ENCODE assay signal across 9 cellular contexts in genomic region chr4:159946983-159947645, GRCh38.
DNase-seq lines count a peak whose midpoint lies in the region; ATAC-seq and TF ChIP-seq lines count a peak whose summit lies in the region.
"Had no signal": no experiment of that assay in that cellular context is flagged by ENCODE, and none has a peak within 500 bp of the region (broad histone marks: within the 10 kb centered on the region; RNA-seq: fewer than 3 reads in every experiment).

No MANE protein-coding gene starts in this region.

- ATAC-seq in Right ventricle myocardium inferior = no peak
- peak; percentile 67 for ATAC-seq in HG03175 (IDR thresholded peaks at IDR 0.05; ENCODE audit: unreplicated experiment)
- no peak for ATAC-seq in stimulated activated naive B cell treated with anti-CD40 and anti-IgM and Interleukin-4, amounts not matched to agents 10 μg/mL and 1 μg/mL and 100 μg/mL, for 72 hours (replicated peaks)

- peaks cover 3% of the 10 kb centered on the region for H3K9me3 Mint-ChIP-seq in nephron
- H3K9me3 Mint-ChIP-seq in stimulated activated naive B cell treated with anti-CD40 and anti-IgM and Interleukin-4, amounts not matched to agents 10 μg/mL and 1 μg/mL and 100 μg/mL, for 72 hours = no peaks in the 10 kb centered on the region
- H3K9me3 Mint-ChIP-seq: dendritic cell treated with granulocyte-macrophage colony-stimulating factor and Interleukin-4, amounts not matched to agents 40 ng/mL and 50 ng/mL, for 4 days had no signal

- H3K4me3 ChIP-seq in right atrium auricular region (no peak overlapping the region), uterus (no peak overlapping the region)

- H3K4me3 Mint-ChIP-seq in nephron = no peak overlapping the region
- H3K4me3 Mint-ChIP-seq in stimulated activated naive B cell treated with anti-CD40 and anti-IgM and Interleukin-4, amounts not matched to agents 10 μg/mL and 1 μg/mL and 100 μg/mL, for 72 hours = no peak overlapping the region
- H3K4me3 Mint-ChIP-seq: dendritic cell treated with granulocyte-macrophage colony-stimulating factor and Interleukin-4, amounts not matched to agents 40 ng/mL and 50 ng/mL, for 4 days had no signal

- H3K9me3 ChIP-seq in right atrium auricular region (no peaks in the 10 kb centered on the region), uterus (no peaks in the 10 kb centered on the region)

- DNase-seq in right atrium auricular region (ENCODE audit: low spot score) (no peak), Right ventricle myocardium inferior (ENCODE audit: missing footprints) (no peak), NCI-H82 (lab: John Stamatoyannopoulos, UW) (peak; percentile 79), dermis microvascular lymphatic vessel endothelial cell (ENCODE audit: low read depth in 2 of 2) (peak; percentile 21 to 54), uterus (no peak)
- DNase-seq in stimulated activated naive B cell treated with anti-CD40 and anti-IgM and Interleukin-4, amounts not matched to agents 10 μg/mL and 1 μg/mL and 100 μg/mL, for 72 hours = no peak

- no peak for TF ChIP-seq POLR2A in uterus (IDR thresholded peaks at IDR 0.05)

- no peak overlapping the region for H3K27ac ChIP-seq in right atrium auricular region
- H3K27ac ChIP-seq in uterus = no peak overlapping the region

- H3K4me1 ChIP-seq in right atrium auricular region (no peaks in the 10 kb centered on the region), uterus (no peaks in the 10 kb centered on the region)

- intact Hi-C loops in Right ventricle myocardium inferior (cut with DNase I) = no loop called here
- intact Hi-C loops in uterus (cut with DNase I; ENCODE audit: low total_unique reads) = no loop called here

- H3K27me3 ChIP-seq in right atrium auricular region = no peaks in the 10 kb centered on the region
- H3K27me3 ChIP-seq in uterus = no peaks in the 10 kb centered on the region

- peak overlapping the region; percentile 6 to 33 (median 12) for H3K27ac Mint-ChIP-seq in nephron
- H3K27ac Mint-ChIP-seq in stimulated activated naive B cell treated with anti-CD40 and anti-IgM and Interleukin-4, amounts not matched to agents 10 μg/mL and 1 μg/mL and 100 μg/mL, for 72 hours = no peak overlapping the region
- H3K27ac Mint-ChIP-seq: dendritic cell treated with granulocyte-macrophage colony-stimulating factor and Interleukin-4, amounts not matched to agents 40 ng/mL and 50 ng/mL, for 4 days had no signal

- H3K36me3 Mint-ChIP-seq in nephron (ENCODE audit: low read depth) = no peaks in the 10 kb centered on the region
- H3K36me3 Mint-ChIP-seq in stimulated activated naive B cell treated with anti-CD40 and anti-IgM and Interleukin-4, amounts not matched to agents 10 μg/mL and 1 μg/mL and 100 μg/mL, for 72 hours = no peaks in the 10 kb centered on the region

- peaks cover 6% of the 10 kb centered on the region for H3K4me1 Mint-ChIP-seq in nephron
- H3K4me1 Mint-ChIP-seq in stimulated activated naive B cell treated with anti-CD40 and anti-IgM and Interleukin-4, amounts not matched to agents 10 μg/mL and 1 μg/mL and 100 μg/mL, for 72 hours = no peaks in the 10 kb centered on the region

- TF ChIP-seq CTCF in right atrium auricular region (IDR thresholded peaks at IDR 0.05) (peak; percentile 42 to 67), nephron (IDR thresholded peaks at IDR 0.05; ENCODE audit: unreplicated experiment in 3 of 3) (peak; percentile 74 to 88 (median 80)), uterus (IDR thresholded peaks at IDR 0.05) (no peak)

- H3K27me3 Mint-ChIP-seq in nephron (ENCODE audit: low read depth) = no peaks in the 10 kb centered on the region
- H3K27me3 Mint-ChIP-seq in stimulated activated naive B cell treated with anti-CD40 and anti-IgM and Interleukin-4, amounts not matched to agents 10 μg/mL and 1 μg/mL and 100 μg/mL, for 72 hours = no peaks in the 10 kb centered on the region
- H3K27me3 Mint-ChIP-seq: dendritic cell treated with granulocyte-macrophage colony-stimulating factor and Interleukin-4, amounts not matched to agents 40 ng/mL and 50 ng/mL, for 4 days had no signal

- H3K36me3 ChIP-seq in right atrium auricular region (no peaks in the 10 kb centered on the region), uterus (no peaks in the 10 kb centered on the region)

Comparison
In these comparisons a context has a peak if more than half of its experiments do, and no peak if none do; other contexts are left out.
1. DNase-seq: peak in NCI-H82 (single experiment) and dermis microvascular lymphatic vessel endothelial cell (2 of 2); none in right atrium auricular region (single experiment), Right ventricle myocardium inferior (single experiment), uterus (0 of 2) and stimulated activated naive B cell treated with anti-CD40 and anti-IgM and Interleukin-4, amounts not matched to agents 10 μg/mL and 1 μg/mL and 100 μg/mL, for 72 hours (single experiment).
2. CTCF ChIP-seq: peak in right atrium auricular region (2 of 2) and nephron (3 of 3); none in uterus (0 of 4).